ENCODE assay signal across 21 cellular contexts in the genomic region with DNA sequence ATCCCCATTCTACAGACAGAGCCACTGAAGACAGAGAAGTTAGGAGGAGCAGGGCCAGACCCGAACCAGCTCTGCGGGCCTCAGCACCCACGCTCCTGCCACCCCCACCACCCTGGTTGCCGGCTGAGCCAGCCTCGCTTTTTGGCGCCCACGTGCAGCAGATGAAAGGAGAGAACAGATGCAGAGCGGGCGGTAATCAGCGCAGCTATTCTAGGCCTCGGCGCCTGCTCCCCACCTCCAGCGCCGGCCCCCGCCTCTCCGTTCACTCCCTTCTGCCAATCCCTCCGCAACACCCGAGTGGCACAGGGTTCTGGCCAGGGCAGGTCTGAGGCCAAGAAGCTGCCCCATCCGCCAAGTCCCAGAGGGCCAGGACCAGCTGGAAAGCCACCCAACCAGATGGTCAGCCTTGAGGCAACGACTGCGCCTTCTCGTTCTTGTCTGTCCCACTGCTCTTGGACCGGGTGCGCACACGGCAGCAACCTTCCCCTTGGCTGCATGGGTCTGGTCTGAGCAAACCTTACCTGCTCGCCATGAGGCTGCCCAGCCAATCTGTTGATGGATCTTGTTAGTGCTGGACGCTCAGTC. TPM values are rescaled to one million over a fixed set of nuclear protein-coding genes. Genes with fewer than 3 reads are reported as not detected.
DNase-seq lines count a peak whose midpoint lies in the region; ATAC-seq and TF ChIP-seq lines count a peak whose summit lies in the region.
"Had no signal": no experiment of that assay in that cellular context is flagged by ENCODE, and none has a peak within 500 bp of the region (broad histone marks: within the 10 kb centered on the region; RNA-seq: fewer than 3 reads in every experiment).

No MANE protein-coding gene starts in this region.

- peak; percentile 34 for ATAC-seq in left ventricle myocardium superior
- ATAC-seq in HG02798 (IDR thresholded peaks at IDR 0.05; ENCODE audit: poor library complexity, unreplicated experiment): no peak
- ATAC-seq: PC-3 had no signal

- no peak overlapping the region for H3K4me3 ChIP-seq in left ventricle myocardium inferior
- H3K4me3 ChIP-seq: BLaER1 treated with 17β-estradiol and CSF1 and Interleukin-3, amounts not matched to agents 10 nM and 100 nM; MG63; SJCRH30 had no signal

- H3K36me3 Mint-ChIP-seq in brain (peaks cover 26% of the 10 kb centered on the region), glutamatergic neuron (ENCODE audit: unreplicated experiment) (peaks cover 10% of the 10 kb centered on the region)

- DNase-seq in left ventricle myocardium superior: peak; percentile 56
- no peak for DNase-seq in left ventricle myocardium inferior
- DNase-seq in islet precursor cell: peak; percentile 45
- DNase-seq in glutamatergic neuron: no peak
- no peak for DNase-seq in NCI-H1436 treated with DMSO at 0.1 percent for 48 hours (lab: John Stamatoyannopoulos, UW)
- DNase-seq: CD8-positive, alpha-beta memory T cell; HFFc6; Kasumi-1; MG63; NCI-H1048; NCI-H1436; NCI-H2029; NCI-H345; NCI-H524 treated with DMSO at 0.1 percent for 48 hours; PC-3; SJCRH30 had no signal

- H3K4me1 Mint-ChIP-seq in brain: peaks cover 19% of the 10 kb centered on the region
- peaks cover 5% of the 10 kb centered on the region for H3K4me1 Mint-ChIP-seq in glutamatergic neuron (ENCODE audit: low read depth, unreplicated experiment)

- H3K27ac ChIP-seq in left ventricle myocardium inferior (replicated peaks): no peak overlapping the region
- peak overlapping the region; percentile 38 for H3K27ac ChIP-seq in temporal lobe (ENCODE audit: low read depth, low read length)
- H3K27ac ChIP-seq: BLaER1 treated with 17β-estradiol and CSF1 and Interleukin-3, amounts not matched to agents 10 nM and 100 nM; SJCRH30 had no signal

- no peak for TF ChIP-seq CTCF in left ventricle myocardium inferior (IDR thresholded peaks at IDR 0.05; ENCODE audit: borderline replicate concordance)
- no peak for TF ChIP-seq CTCF in brain (conservative IDR thresholded peaks at IDR 0.05)
- TF ChIP-seq CTCF in glutamatergic neuron (IDR thresholded peaks at IDR 0.05; ENCODE audit: partially characterized antibody, unreplicated experiment): no peak

- H3K4me3 Mint-ChIP-seq in brain: no peak overlapping the region
- no peak overlapping the region for H3K4me3 Mint-ChIP-seq in glutamatergic neuron (ENCODE audit: unreplicated experiment)
- H3K4me3 Mint-ChIP-seq: CD8-positive, alpha-beta memory T cell; HFFc6 had no signal

- H3K27me3 Mint-ChIP-seq in brain (peaks cover 2% of the 10 kb centered on the region), glutamatergic neuron (ENCODE audit: unreplicated experiment) (peaks cover 3% of the 10 kb centered on the region)
- H3K27me3 Mint-ChIP-seq: CD8-positive, alpha-beta memory T cell; IgD-negative memory B cell had no signal

- H3K27ac Mint-ChIP-seq in brain (peak overlapping the region in 3 of 5 experiments; percentile 11 to 77 (median 35)), glutamatergic neuron (ENCODE audit: unreplicated experiment) (no peak overlapping the region)
- H3K27ac Mint-ChIP-seq: HFFc6 had no signal

- no peaks in the 10 kb centered on the region for H3K27me3 ChIP-seq in left ventricle myocardium inferior (ENCODE audit: low read depth)
- H3K27me3 ChIP-seq: BLaER1 treated with 17β-estradiol and CSF1 and Interleukin-3, amounts not matched to agents 10 nM and 100 nM; MG63; SJCRH30 had no signal

- no peaks in the 10 kb centered on the region for H3K9me3 ChIP-seq in left ventricle myocardium inferior (replicated peaks)
- H3K9me3 ChIP-seq: BLaER1 treated with 17β-estradiol and CSF1 and Interleukin-3, amounts not matched to agents 10 nM and 100 nM; MG63; SJCRH30 had no signal

- H3K4me1 ChIP-seq in left ventricle myocardium inferior: peaks cover 24% of the 10 kb centered on the region
- H3K4me1 ChIP-seq: SJCRH30 had no signal

- H3K9me3 Mint-ChIP-seq in brain: no peaks in the 10 kb centered on the region
- peaks cover 5% of the 10 kb centered on the region for H3K9me3 Mint-ChIP-seq in glutamatergic neuron (ENCODE audit: unreplicated experiment)
- H3K9me3 Mint-ChIP-seq: CD8-positive, alpha-beta memory T cell; HFFc6 had no signal

- peaks cover 22% of the 10 kb centered on the region for H3K36me3 ChIP-seq in left ventricle myocardium inferior
- H3K36me3 ChIP-seq: MG63, SJCRH30 had no signal

- intact Hi-C loops in left ventricle myocardium superior (cut with micrococcal nuclease) (no loop called here), left ventricle myocardium inferior (cut with micrococcal nuclease) (loop anchor here (10.0 kb wide), 1 partner anchor 338 kb away; no protein-coding TSS in a partner anchor)

RNA-seq across cellular contexts. Expression of gene DNAL4, which starts 16.8 kb away (rescaled TPM):
- total RNA-seq in left ventricle myocardium superior (11.6 TPM), left ventricle myocardium inferior (10.0 TPM), temporal lobe (17.7 TPM), glutamatergic neuron (ENCODE audit: unreplicated experiment) (19.4 TPM)
- polyA plus RNA-seq in brain (ENCODE audit: insufficient read depth, low read depth, low replicate concordance): 61.4 TPM

RNA-seq across cellular contexts. Expression of gene SUN2, which starts 21.4 kb away (rescaled TPM):
- total RNA-seq in left ventricle myocardium superior (109 TPM), left ventricle myocardium inferior (116 TPM), temporal lobe (77.9 TPM), glutamatergic neuron (ENCODE audit: unreplicated experiment) (174 TPM)
- polyA plus RNA-seq in brain (ENCODE audit: insufficient read depth, low read depth, low replicate concordance): 251 TPM

Comparison
In these comparisons a context has a peak if more than half of its experiments do, and no peak if none do; other contexts are left out.
1. DNase-seq: peak in left ventricle myocardium superior (single experiment) and islet precursor cell (single experiment); none in left ventricle myocardium inferior (single experiment), glutamatergic neuron (single experiment) and NCI-H1436 treated with DMSO at 0.1 percent for 48 hours (single experiment).